Comparison of ENCODE assay signal across 19 cellular contexts in the genomic region with DNA sequence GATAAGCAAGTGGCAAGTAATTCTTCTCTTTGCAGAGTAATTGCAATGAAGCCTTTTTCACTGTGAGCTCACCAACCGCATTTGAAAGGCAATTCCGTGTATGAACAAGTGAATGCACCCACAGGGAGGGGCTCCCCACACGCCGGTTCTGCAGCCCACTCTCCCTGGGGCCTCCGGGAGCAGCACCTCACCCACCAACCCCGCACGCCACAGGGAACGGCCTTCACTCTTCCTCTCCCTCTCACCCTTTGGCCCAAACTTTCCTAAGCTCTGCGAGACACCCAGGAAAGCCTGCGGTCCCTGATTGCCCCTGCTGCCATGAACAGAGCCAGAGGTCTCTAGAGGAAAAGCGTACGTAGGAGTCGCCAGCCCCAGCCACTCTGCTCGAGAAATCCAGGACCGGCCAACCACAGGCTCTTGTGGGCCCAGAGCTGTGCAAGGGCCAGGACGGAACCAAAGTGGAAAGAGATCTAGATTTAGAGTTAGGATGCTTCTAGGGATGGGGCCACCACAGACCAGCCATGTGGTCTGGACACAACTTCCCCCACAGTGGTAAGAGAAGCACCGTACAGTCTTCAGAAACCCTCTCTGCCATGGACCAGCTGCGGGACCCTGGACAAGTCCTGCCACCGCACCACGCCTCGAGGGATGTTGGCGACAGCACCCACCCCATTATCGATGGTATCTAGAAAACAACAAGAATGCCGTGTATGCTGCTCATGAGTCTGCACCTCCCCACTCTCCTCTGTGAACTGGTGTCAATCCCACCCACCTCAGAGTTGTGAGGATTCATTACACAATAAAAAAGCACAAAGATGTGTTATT. TPM values are rescaled to one million over a fixed set of nuclear protein-coding genes. Genes with fewer than 3 reads are reported as not detected.
"Had no signal": no experiment of that assay in that cellular context is flagged by ENCODE, and none has a peak within 500 bp of the region (broad histone marks: within the 10 kb centered on the region; RNA-seq: fewer than 3 reads in every experiment).

No MANE protein-coding gene starts in this region.

- H3K36me3 ChIP-seq: ascending aorta, colonic mucosa, heart right ventricle had no signal

- H3K4me3 ChIP-seq: ascending aorta, colonic mucosa, heart right ventricle, testis had no signal

- DNase-seq: activated CD4-positive, alpha-beta T cell treated with anti-CD3 and anti-CD28 coated beads, Interleukin-2, amount 50 U/mL, for 1 hour; activated gamma-delta T cell; activated naive CD8-positive, alpha-beta T cell treated with anti-CD3 and anti-CD28 coated beads, Interleukin-2, amount 10 ng/mL, durations not matched to agents 7 days and 5 days; activated T-cell treated with anti-CD3 and anti-CD28 coated beads, Interleukin-2, amount 50 U/mL, for 24 hours; colonic mucosa; heart right ventricle; islet precursor cell; left ventricle myocardium superior; naive B cell; occipital lobe; stimulated activated CD4-positive, alpha-beta T cell treated with anti-CD3 and anti-CD28 coated beads, Interleukin-2, amount 100 ng/mL, for 48 hours; stimulated activated CD8-positive, alpha-beta memory T cell treated with anti-CD3 and anti-CD28 coated beads, Interleukin-4, amount 100 ng/mL, for 48 hours; stimulated activated naive CD8-positive, alpha-beta T cell treated with anti-CD3 and anti-CD28 coated beads, Interleukin-15, amount 100 ng/mL, for 72 hours; testis had no signal

- H3K27ac Mint-ChIP-seq: activated naive CD8-positive, alpha-beta T cell treated with anti-CD3 and anti-CD28 coated beads, Interleukin-2, amount 10 ng/mL, durations not matched to agents 7 days and 5 days; activated T-cell treated with anti-CD3 and anti-CD28 coated beads, Interleukin-2, amount 50 U/mL, for 24 hours; T-helper 2 cell treated with Interferon-gamma antibody and Interleukin-4, amounts not matched to agents 5 μg/mL and 100 μg/mL, for 36 hours had no signal

- H3K9me3 ChIP-seq: ascending aorta, colonic mucosa, heart right ventricle, testis had no signal

- H3K27ac ChIP-seq: ascending aorta, colonic mucosa, heart right ventricle, testis had no signal

- H3K36me3 Mint-ChIP-seq: activated naive CD8-positive, alpha-beta T cell treated with anti-CD3 and anti-CD28 coated beads, Interleukin-2, amount 10 ng/mL, durations not matched to agents 7 days and 5 days; naive B cell had no signal

- H3K27me3 ChIP-seq: testis had no signal

- H3K4me3 Mint-ChIP-seq: activated naive CD8-positive, alpha-beta T cell treated with anti-CD3 and anti-CD28 coated beads, Interleukin-2, amount 10 ng/mL, durations not matched to agents 7 days and 5 days; activated T-cell treated with anti-CD3 and anti-CD28 coated beads, Interleukin-2, amount 50 U/mL, for 24 hours; stimulated activated naive CD8-positive, alpha-beta T cell treated with anti-CD3 and anti-CD28 coated beads, Interleukin-15, amount 100 ng/mL, for 72 hours; T-helper 2 cell treated with Interferon-gamma antibody and Interleukin-4, amounts not matched to agents 5 μg/mL and 100 μg/mL, for 36 hours had no signal

- ATAC-seq: heart right ventricle; left ventricle myocardium superior; sciatic nerve; stimulated activated naive CD8-positive, alpha-beta T cell treated with anti-CD3 and anti-CD28 coated beads, Interleukin-15, amount 100 ng/mL, for 72 hours had no signal

- H3K9me3 Mint-ChIP-seq: activated naive CD8-positive, alpha-beta T cell treated with anti-CD3 and anti-CD28 coated beads, Interleukin-2, amount 10 ng/mL, durations not matched to agents 7 days and 5 days; activated T-cell treated with anti-CD3 and anti-CD28 coated beads, Interleukin-2, amount 50 U/mL, for 24 hours; naive B cell; stimulated activated naive CD8-positive, alpha-beta T cell treated with anti-CD3 and anti-CD28 coated beads, Interleukin-15, amount 100 ng/mL, for 72 hours; T-helper 2 cell treated with Interferon-gamma antibody and Interleukin-4, amounts not matched to agents 5 μg/mL and 100 μg/mL, for 36 hours had no signal

RNA-seq across cellular contexts. Expression of gene WDR86, which starts 3.6 kb away (rescaled TPM):
- total RNA-seq: pulmonary artery endothelial cell had no signal
- polyA plus RNA-seq: fibroblast of lung had no signal

RNA-seq across cellular contexts. Expression of gene CRYGN, which starts 33.7 kb away (rescaled TPM):
- total RNA-seq: ascending aorta, colonic mucosa, left ventricle myocardium superior, occipital lobe, pulmonary artery endothelial cell had no signal
